Comparison of ENCODE assay signal across 24 cellular contexts in genomic region chr4:18050448-18050847, GRCh38. TPM values are rescaled to one million over a fixed set of nuclear protein-coding genes. Genes with fewer than 3 reads are reported as not detected.
A peak's percentile ranks its signal among the peaks of the same experiment; 100 is the strongest.
DNase-seq lines count a peak whose midpoint lies in the region; ATAC-seq and FAIRE-seq lines count a peak whose summit lies in the region.
"Had no signal": no experiment of that assay in that cellular context is flagged by ENCODE, and none has a peak within 500 bp of the region (broad histone marks: within the 10 kb centered on the region; RNA-seq: fewer than 3 reads in every experiment).

No MANE protein-coding gene starts in this region.

- no peaks in the 10 kb centered on the region for H3K4me1 Mint-ChIP-seq in immature natural killer cell

- ATAC-seq in GM18502 (IDR thresholded peaks at IDR 0.05; ENCODE audit: poor library complexity, unreplicated experiment) (peak; percentile 45), GM18870 (IDR thresholded peaks at IDR 0.05; ENCODE audit: unreplicated experiment) (peak; percentile 43), GM21360 (IDR thresholded peaks at IDR 0.05; ENCODE audit: unreplicated experiment) (peak; percentile 82), HG02885 (IDR thresholded peaks at IDR 0.05; ENCODE audit: poor library complexity, unreplicated experiment) (peak; percentile 60)
- ATAC-seq: A549 had no signal

- H3K4me3 Mint-ChIP-seq in immature natural killer cell: no peak overlapping the region
- H3K4me3 Mint-ChIP-seq: CD4-positive, alpha-beta memory T cell; HFFc6 had no signal

- DNase-seq in NAMALWA (ENCODE audit: low spot score): no peak
- DNase-seq in immature natural killer cell: no peak
- DNase-seq in frontal cortex (ENCODE audit: low spot score in 2 of 2): no peak
- DNase-seq in NCI-H1092 (lab: John Stamatoyannopoulos, UW): no peak
- DNase-seq: 8988T; ACHN; AML-193; BE2C; Calu3; CD4-positive, alpha-beta memory T cell; COR-L47; DMS53; DMS79 treated with DMSO at 0.1 percent for 48 hours; GF-D8; GOT3; HFFc6 had no signal

- no peak for FAIRE-seq in frontal cortex (lab: Jason Lieb, UNC)
- FAIRE-seq: A549, GM12892, GM19239, H54 had no signal

- no peaks in the 10 kb centered on the region for H3K36me3 Mint-ChIP-seq in immature natural killer cell
- H3K36me3 Mint-ChIP-seq: CD4-positive, alpha-beta memory T cell had no signal

- H3K27ac Mint-ChIP-seq in immature natural killer cell: no peak overlapping the region
- H3K27ac Mint-ChIP-seq: CD4-positive, alpha-beta memory T cell; HFFc6 had no signal

- H3K9me3 Mint-ChIP-seq in immature natural killer cell: peaks cover 0 to 2% (median 0%) of the 10 kb centered on the region in 6 donors
- H3K9me3 Mint-ChIP-seq: HFFc6 had no signal

- H3K27me3 Mint-ChIP-seq in immature natural killer cell (ENCODE audit: low read depth in 3 of 3): peaks cover 5 to 17% (median 5%) of the 10 kb centered on the region in 3 donors

RNA-seq across cellular contexts. Expression of gene LCORL, which starts 28.9 kb away (rescaled TPM):
- 10 to 100 TPM in 2 of 3 donors, 1 to 10 TPM in 1; 8.2 to 15.1 (median 10.6) TPM for polyA plus RNA-seq in immature natural killer cell
- 60.7 TPM for total RNA-seq in frontal cortex
